Comparison of ENCODE assay signal across 8 cellular contexts in genomic region chr2:178195390-178196166, GRCh38. TPM values are rescaled to one million over a fixed set of nuclear protein-coding genes. Genes with fewer than 3 reads are reported as not detected.
DNase-seq lines count a peak whose midpoint lies in the region; ATAC-seq and TF ChIP-seq lines count a peak whose summit lies in the region.

No MANE protein-coding gene starts in this region.

- TF ChIP-seq POLR2A in spleen (IDR thresholded peaks at IDR 0.05), result no peak
- no peak for TF ChIP-seq POLR2A in adrenal gland (IDR thresholded peaks at IDR 0.05)

- H3K9me3 ChIP-seq in T-helper 17 cell (ENCODE audit: control insufficient read depth, low read length, poor library complexity, severe bottlenecking) (no peaks in the 10 kb centered on the region), right cardiac atrium (ENCODE audit: control insufficient read depth, low read length) (no peaks in the 10 kb centered on the region), spleen (no peaks in the 10 kb centered on the region), adrenal gland (replicated peaks in 1 of 3) (no peaks in the 10 kb centered on the region)

- H3K27ac ChIP-seq in right cardiac atrium (ENCODE audit: low read length) (no peak overlapping the region), spleen (no peak overlapping the region), adrenal gland (peak overlapping the region in 1 of 5 donors; percentile 53)

- no peaks in the 10 kb centered on the region for H3K36me3 Mint-ChIP-seq in T-helper 17 cell (ENCODE audit: low read depth)

- ATAC-seq in T-helper 17 cell, result no peak
- no peak for ATAC-seq in right cardiac atrium
- ATAC-seq in GM19455 (IDR thresholded peaks at IDR 0.05; ENCODE audit: unreplicated experiment), result no peak

- TF ChIP-seq CTCF in spleen (IDR thresholded peaks at IDR 0.05 in 8 of 11, conservative IDR thresholded peaks at IDR 0.05 in 3 of 11), result no peak
- TF ChIP-seq CTCF in adrenal gland (IDR thresholded peaks at IDR 0.05), result no peak

- WGBS in right cardiac atrium, result 17% methylated on average over 14 of the region's 14 CpGs
- WGBS in spleen, 5 donors, result 16 to 31% (median 21%) methylated on average over 9 to 14 of the region's 14 CpGs
- WGBS in adrenal gland, 4 donors, result 12 to 14% (median 14%) methylated on average over 12 to 14 of the region's 14 CpGs

- intact Hi-C loops in right cardiac atrium (cut with DNase I), result loop anchor here in 2 of 4 donors (10.0 kb wide), 1 partner anchor 79 kb away; no protein-coding TSS in a partner anchor
- intact Hi-C loops in spleen (cut with DNase I; ENCODE audit: low total_unique reads), result no loop called here
- intact Hi-C loops in adrenal gland (cut with DNase I), result no loop called here

- H3K27ac Mint-ChIP-seq in T-helper 17 cell, result no peak overlapping the region

- H3K27me3 Mint-ChIP-seq in T-helper 17 cell, result peaks cover 65% of the 10 kb centered on the region

- H3K4me1 Mint-ChIP-seq in T-helper 17 cell, result peaks cover 5% of the 10 kb centered on the region

- DNase-seq in NCI-H2227 treated with DMSO at 0.1 percent for 48 hours (lab: John Stamatoyannopoulos, UW) (peak; percentile 82), NCI-H2227 (lab: John Stamatoyannopoulos, UW; ENCODE audit: unreplicated experiment) (no peak), T-helper 17 cell (no peak), right cardiac atrium (no peak), spleen (no peak), adrenal gland (no peak), LoVo (ENCODE audit: low spot score) (no peak)

- H3K36me3 ChIP-seq in spleen (no peaks in the 10 kb centered on the region), adrenal gland (replicated peaks in 1 of 2) (no peaks in the 10 kb centered on the region)

- H3K4me1 ChIP-seq in right cardiac atrium (ENCODE audit: control insufficient read depth, insufficient read depth, low read length) (no peaks in the 10 kb centered on the region), spleen (peaks cover 0 to 30% (median 25%) of the 10 kb centered on the region in 6 donors), adrenal gland (replicated peaks in 1 of 2) (peaks cover 13 to 16% of the 10 kb centered on the region in 2 donors)

- H3K27me3 ChIP-seq in right cardiac atrium (ENCODE audit: control insufficient read depth, insufficient read depth) (no peaks in the 10 kb centered on the region), spleen (replicated peaks in 1 of 7) (peaks cover 0 to 82% (median 17%) of the 10 kb centered on the region in 7 donors), adrenal gland (peaks cover 12% of the 10 kb centered on the region)

- H3K4me3 Mint-ChIP-seq in T-helper 17 cell, result peak overlapping the region; percentile 85

- H3K4me3 ChIP-seq in right cardiac atrium (ENCODE audit: low read length), result peak overlapping the region; percentile 80
- peak overlapping the region; percentile 65 to 91 (median 78) for H3K4me3 ChIP-seq in spleen
- H3K4me3 ChIP-seq in adrenal gland, result peak overlapping the region in 2 of 4 donors; percentile 69 to 74

RNA-seq across cellular contexts. Expression of gene OSBPL6, which starts 1.3 kb away (rescaled TPM):
- total RNA-seq in T-helper 17 cell, result under 1 TPM; 0.42 to 0.67 TPM
- total RNA-seq in right cardiac atrium, result 1 to 10 TPM; 6.4 to 8.2 (median 7.4) TPM
- polyA plus RNA-seq in right cardiac atrium, result 2.3 TPM
- total RNA-seq in spleen, result 1 to 10 TPM; 1.2 to 2.2 (median 1.6) TPM
- polyA plus RNA-seq in spleen, result under 1 TPM; 0.13 to 0.30 (median 0.13) TPM
- 1 to 10 TPM in 2 of 8 donors, under 1 TPM in 5, not detected in 1; 0.16 to 3.1 (median 0.50) TPM for total RNA-seq in adrenal gland
- polyA plus RNA-seq in adrenal gland, result 1 to 10 TPM in 2 of 3 donors, under 1 TPM in 1; 0.98 to 5.1 (median 1.2) TPM
